Comparison of ENCODE assay signal across 12 cellular contexts in the genomic region with DNA sequence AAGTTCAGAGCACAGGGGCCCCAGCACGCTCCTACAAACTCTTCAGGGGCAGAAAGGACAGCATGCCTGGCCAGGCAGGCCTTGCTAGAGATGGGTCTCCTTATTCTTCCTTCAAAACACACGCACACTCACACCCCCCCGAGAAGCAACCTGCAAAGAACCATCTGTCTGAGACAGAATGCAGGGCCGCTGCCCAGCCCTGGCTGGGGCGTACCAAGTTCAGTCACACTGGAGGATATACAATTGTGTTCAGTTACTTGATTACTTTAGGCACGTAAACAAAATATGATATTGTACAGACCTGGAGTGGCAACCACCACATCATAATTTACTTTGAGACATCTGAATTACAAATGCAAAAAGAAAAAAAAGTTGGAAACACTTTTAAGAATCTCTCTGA. TPM values are rescaled to one million over a fixed set of nuclear protein-coding genes. Genes with fewer than 3 reads are reported as not detected.
DNase-seq lines count a peak whose midpoint lies in the region; ATAC-seq, FAIRE-seq and TF ChIP-seq lines count a peak whose summit lies in the region.
"Had no signal": no experiment of that assay in that cellular context is flagged by ENCODE, and none has a peak within 500 bp of the region (broad histone marks: within the 10 kb centered on the region; RNA-seq: fewer than 3 reads in every experiment).

No MANE protein-coding gene starts in this region.

- no peak overlapping the region for H3K9ac ChIP-seq in astrocyte (ENCODE audit: low read length)

- no peaks in the 10 kb centered on the region for H3K27me3 ChIP-seq in astrocyte (ENCODE audit: insufficient read depth, low read length)
- H3K27me3 ChIP-seq in transverse colon, result no peaks in the 10 kb centered on the region
- no peaks in the 10 kb centered on the region for H3K27me3 ChIP-seq in body of pancreas

- no peaks in the 10 kb centered on the region for H3K27me3 Mint-ChIP-seq in activated naive CD8-positive, alpha-beta T cell
- peaks cover 9% of the 10 kb centered on the region for H3K27me3 Mint-ChIP-seq in activated naive CD8-positive, alpha-beta T cell treated with anti-CD3 and anti-CD28 coated beads for 36 hours
- H3K27me3 Mint-ChIP-seq in astrocyte (ENCODE audit: low read depth, unreplicated experiment), result no peaks in the 10 kb centered on the region
- H3K27me3 Mint-ChIP-seq in naive B cell, result no peaks in the 10 kb centered on the region

- no peak for TF ChIP-seq CTCF in astrocyte (IDR thresholded peaks at IDR 0.05; ENCODE audit: insufficient read depth, low read depth, low read length)
- no peak for TF ChIP-seq CTCF in transverse colon (IDR thresholded peaks at IDR 0.05)
- no peak for TF ChIP-seq CTCF in body of pancreas (IDR thresholded peaks at IDR 0.05)

- DNase-seq in activated naive CD8-positive, alpha-beta T cell treated with anti-CD3 and anti-CD28 coated beads for 36 hours, result no peak
- DNase-seq in astrocyte (ENCODE audit: low read depth) (no peak), naive B cell (no peak), transverse colon (no peak), body of pancreas (no peak), NCI-H510A treated with DMSO at 0.1 percent for 48 hours (lab: John Stamatoyannopoulos, UW) (no peak), NCI-H187 (lab: John Stamatoyannopoulos, UW) (no peak)
- DNase-seq: central memory CD4-positive, alpha-beta T cell; SHP77 treated with DMSO at 0.1 percent for 48 hours; stimulated activated CD4-positive, alpha-beta T cell treated with anti-CD3 and anti-CD28 coated beads, Interleukin-2, amount 100 ng/mL, for 24 hours had no signal

- no peak for TF ChIP-seq POLR2A in transverse colon (IDR thresholded peaks at IDR 0.05)
- no peak for TF ChIP-seq POLR2A in body of pancreas (IDR thresholded peaks at IDR 0.05)

- no peak for TF ChIP-seq EP300 in transverse colon (IDR thresholded peaks at IDR 0.05; ENCODE audit: low read depth)

- in situ Hi-C loops in transverse colon (cut with MboI; ENCODE audit: low pct_ligation_motif_present in 1 of 4, low pct_unique_long_range_greater_than_20kb in 1 of 4, low sequenced_read_pairs in 3 of 4), result loop anchor here in 2 of 4 donors (10.0 to 25.0 kb wide), 2 partner anchors 94 to 101 kb away; no protein-coding TSS in a partner anchor

- H3K36me3 Mint-ChIP-seq in activated naive CD8-positive, alpha-beta T cell, result peaks cover 4% of the 10 kb centered on the region
- peaks cover 3% of the 10 kb centered on the region for H3K36me3 Mint-ChIP-seq in activated naive CD8-positive, alpha-beta T cell treated with anti-CD3 and anti-CD28 coated beads for 36 hours
- H3K36me3 Mint-ChIP-seq in astrocyte (ENCODE audit: low read depth, unreplicated experiment) (peaks cover 5% of the 10 kb centered on the region), naive B cell (peaks cover 6 to 12% of the 10 kb centered on the region in 2 donors)

- H3K4me1 Mint-ChIP-seq in activated naive CD8-positive, alpha-beta T cell (ENCODE audit: low read depth), result peaks cover 90% of the 10 kb centered on the region
- peaks cover 85% of the 10 kb centered on the region for H3K4me1 Mint-ChIP-seq in activated naive CD8-positive, alpha-beta T cell treated with anti-CD3 and anti-CD28 coated beads for 36 hours
- peaks cover 37% of the 10 kb centered on the region for H3K4me1 Mint-ChIP-seq in astrocyte (ENCODE audit: low read depth, unreplicated experiment)
- peaks cover 85 to 92% (median 90%) of the 10 kb centered on the region in 3 donors for H3K4me1 Mint-ChIP-seq in naive B cell

- H3K36me3 ChIP-seq in astrocyte (ENCODE audit: insufficient read depth, low read length) (no peaks in the 10 kb centered on the region), transverse colon (no peaks in the 10 kb centered on the region), body of pancreas (replicated peaks in 1 of 2; ENCODE audit: insufficient read depth in 1 of 2, low read depth in 2 of 2) (no peaks in the 10 kb centered on the region)

- H3K4me1 ChIP-seq in astrocyte (ENCODE audit: insufficient read depth, low read length) (peaks cover 26% of the 10 kb centered on the region), transverse colon (peaks cover 83 to 93% (median 91%) of the 10 kb centered on the region in 4 donors), body of pancreas (peaks cover 76% of the 10 kb centered on the region)

- H3K27ac ChIP-seq in astrocyte (ENCODE audit: low read depth, low read length) (no peak overlapping the region), transverse colon (peak overlapping the region; percentile 86 to 94 (median 89)), body of pancreas (no peak overlapping the region)
- H3K27ac ChIP-seq: HL-60 had no signal

- H3K4me3 Mint-ChIP-seq in activated naive CD8-positive, alpha-beta T cell, result no peak overlapping the region
- no peak overlapping the region for H3K4me3 Mint-ChIP-seq in activated naive CD8-positive, alpha-beta T cell treated with anti-CD3 and anti-CD28 coated beads for 36 hours
- H3K4me3 Mint-ChIP-seq in astrocyte (ENCODE audit: unreplicated experiment), result no peak overlapping the region
- H3K4me3 Mint-ChIP-seq in naive B cell, result peak overlapping the region; percentile 15 to 100 (median 98)

- intact Hi-C loops in transverse colon (cut with DNase I; ENCODE audit: low total_unique reads), result no loop called here
- intact Hi-C loops in body of pancreas (cut with DNase I), result loop anchor here (10.0 kb wide), 1 partner anchor 114 kb away; no protein-coding TSS in a partner anchor

- peaks cover 54% of the 10 kb centered on the region for H3K79me2 ChIP-seq in astrocyte (ENCODE audit: insufficient read depth, low read length)

- ATAC-seq in naive B cell (ENCODE audit: low read depth in 2 of 2), result no peak
- ATAC-seq in body of pancreas, result no peak

- no peaks in the 10 kb centered on the region for H3K9me3 Mint-ChIP-seq in activated naive CD8-positive, alpha-beta T cell (ENCODE audit: low read depth)
- H3K9me3 Mint-ChIP-seq in activated naive CD8-positive, alpha-beta T cell treated with anti-CD3 and anti-CD28 coated beads for 36 hours, result no peaks in the 10 kb centered on the region
- no peaks in the 10 kb centered on the region for H3K9me3 Mint-ChIP-seq in astrocyte (ENCODE audit: unreplicated experiment)
- no peaks in the 10 kb centered on the region for H3K9me3 Mint-ChIP-seq in naive B cell

- no peak overlapping the region for H3K4me2 ChIP-seq in astrocyte (ENCODE audit: low read length)

- FAIRE-seq in astrocyte (lab: Jason Lieb, UNC), result no peak

- peaks cover 92% of the 10 kb centered on the region for H4K20me1 ChIP-seq in astrocyte (ENCODE audit: insufficient read depth, low read length)

- 64 to 80% methylated on average over 1 to 6 of the region's 6 CpGs for WGBS in transverse colon (ENCODE audit: low coverage in 1 of 2), 2 donors
- WGBS in body of pancreas, 2 donors, result 75 to 76% methylated on average over 5 to 6 of the region's 6 CpGs

- H3K27ac Mint-ChIP-seq in activated naive CD8-positive, alpha-beta T cell, result peak overlapping the region; percentile 46
- no peak overlapping the region for H3K27ac Mint-ChIP-seq in activated naive CD8-positive, alpha-beta T cell treated with anti-CD3 and anti-CD28 coated beads for 36 hours
- H3K27ac Mint-ChIP-seq in astrocyte (ENCODE audit: unreplicated experiment) (peak overlapping the region; percentile 37), naive B cell (peak overlapping the region; percentile 95 to 98 (median 98))

- H3K4me3 ChIP-seq in astrocyte (ENCODE audit: insufficient read depth, low read depth, low read length), result no peak overlapping the region
- no peak overlapping the region for H3K4me3 ChIP-seq in transverse colon
- H3K4me3 ChIP-seq in body of pancreas, result no peak overlapping the region

- H2AFZ ChIP-seq in astrocyte (ENCODE audit: low read depth, low read length), result no peak overlapping the region

- H3K9me3 ChIP-seq in astrocyte (ENCODE audit: insufficient read depth, low read depth, low read length) (no peaks in the 10 kb centered on the region), transverse colon (no peaks in the 10 kb centered on the region), body of pancreas (no peaks in the 10 kb centered on the region)

RNA-seq across cellular contexts. Expression of a gene that starts 5.7 kb away (rescaled TPM):
- total RNA-seq in activated naive CD8-positive, alpha-beta T cell treated with anti-CD3 and anti-CD28 coated beads for 36 hours, result 1 to 10 TPM; 8.7 to 9.6 TPM
- total RNA-seq in astrocyte (12.9 and 13.7 TPM in 2 replicates), transverse colon (100 to 1,000 TPM in 1 of 4 donors, 10 to 100 TPM in 3; 41.0 to 110 (median 50.0) TPM), body of pancreas (10 to 100 TPM; 17.1 to 21.1 TPM)
- polyA plus RNA-seq in naive B cell (ENCODE audit: low read depth in 6 of 6), result 100 to 1,000 TPM in 1 of 6 donors, 10 to 100 TPM in 5; 19.6 to 141 (median 31.5) TPM

RNA-seq across cellular contexts. Expression of a gene that starts 53.2 kb away (rescaled TPM):
- total RNA-seq in activated naive CD8-positive, alpha-beta T cell treated with anti-CD3 and anti-CD28 coated beads for 36 hours, result 10 to 100 TPM; 19.3 to 19.6 TPM
- 19.1 and 19.5 TPM in 2 replicates for total RNA-seq in astrocyte
- polyA plus RNA-seq in naive B cell (ENCODE audit: low read depth in 6 of 6), result 10 to 100 TPM; 16.1 to 40.6 (median 23.4) TPM
- total RNA-seq in transverse colon, result 10 to 100 TPM in 2 of 4 donors, 1 to 10 TPM in 2; 5.2 to 19.1 (median 10.6) TPM
- total RNA-seq in body of pancreas, result 10 to 100 TPM in 1 of 2 donors, 1 to 10 TPM in 1; 2.6 to 14.3 TPM

Comparison
In these comparisons a context has a peak if more than half of its experiments do, and no peak if none do; other contexts are left out.
1. H3K4me3 Mint-ChIP-seq: peak in naive B cell (8 of 8); none in activated naive CD8-positive, alpha-beta T cell (single experiment), activated naive CD8-positive, alpha-beta T cell treated with anti-CD3 and anti-CD28 coated beads for 36 hours (single experiment) and astrocyte (single experiment).
2. H3K27ac ChIP-seq: peak in transverse colon (4 of 4); none in astrocyte (single experiment) and body of pancreas (0 of 4).